Comparison of ENCODE assay signal across 8 cellular contexts in the genomic region with DNA sequence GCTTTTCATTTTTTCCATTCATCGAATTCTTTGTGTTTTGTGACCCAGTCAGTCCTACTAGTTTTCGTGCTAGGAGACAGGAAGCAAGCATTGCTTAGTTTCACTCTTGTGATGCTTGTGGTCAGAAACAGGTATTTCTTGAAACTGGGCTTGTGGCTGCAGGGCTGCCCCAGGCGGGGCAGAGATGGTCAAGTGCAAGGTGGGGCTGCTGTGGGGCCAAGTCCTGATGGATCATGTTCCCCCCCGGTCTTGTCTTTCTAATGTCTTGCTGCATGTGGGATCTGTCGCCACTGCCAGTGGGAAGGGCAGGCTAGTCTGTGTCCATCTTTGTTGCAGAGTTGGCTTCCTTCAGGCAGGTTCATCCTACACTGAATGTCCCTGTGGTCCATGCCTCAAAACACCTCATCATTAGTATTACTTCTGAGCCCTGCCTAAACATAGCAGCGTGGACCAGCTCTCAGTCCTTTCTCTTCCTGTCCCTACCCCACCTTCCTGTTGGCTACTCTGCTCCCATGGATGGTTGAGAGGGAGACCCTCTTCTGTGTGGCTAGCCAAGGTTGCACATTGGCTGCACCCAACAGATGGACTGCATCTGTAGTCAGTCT. TPM values are rescaled to one million over a fixed set of nuclear protein-coding genes. Genes with fewer than 3 reads are reported as not detected.
A peak's percentile ranks its signal among the peaks of the same experiment; 100 is the strongest.
DNase-seq lines count a peak whose midpoint lies in the region; ATAC-seq lines count a peak whose summit lies in the region.

No MANE protein-coding gene starts in this region.

- ATAC-seq in GM18868 (IDR thresholded peaks at IDR 0.05; ENCODE audit: unreplicated experiment) (peak; percentile 60), GM21717 (IDR thresholded peaks at IDR 0.05; ENCODE audit: unreplicated experiment) (peak; percentile 57)

- peak; percentile 68 for DNase-seq in HT-29 (ENCODE audit: low spot score)
- peak; percentile 80 for DNase-seq in mesenteric fat pad (ENCODE audit: low spot score)
- no peak for DNase-seq in NCI-H510A treated with DMSO at 0.1 percent for 48 hours (lab: John Stamatoyannopoulos, UW)
- no peak for DNase-seq in H4 (ENCODE audit: low spot score)
- no peak for DNase-seq in OCI-M2 (lab: John Stamatoyannopoulos, UW; ENCODE audit: unreplicated experiment)
- no peak for DNase-seq in SKM-1 (lab: John Stamatoyannopoulos, UW; ENCODE audit: unreplicated experiment)

RNA-seq across cellular contexts. Expression of a gene that starts 38.7 kb away (rescaled TPM):
- total RNA-seq in HT-29 (2014; rRNA removed; shearing (Covaris generic)), result 9.9 and 11.5 TPM in 2 replicates
- 30.3 TPM for total RNA-seq in mesenteric fat pad
- total RNA-seq in H4 (2014; rRNA removed; shearing (Covaris generic)), result 11.0 and 11.2 TPM in 2 replicates

Comparison
In these comparisons a context has a peak if more than half of its experiments do, and no peak if none do; other contexts are left out.
1. DNase-seq: peak in HT-29 (single experiment) and mesenteric fat pad (single experiment); none in NCI-H510A treated with DMSO at 0.1 percent for 48 hours (single experiment), H4 (single experiment), OCI-M2 (single experiment) and SKM-1 (single experiment).